1 cellular context compared by ENCODE assay signal in the genomic region with DNA sequence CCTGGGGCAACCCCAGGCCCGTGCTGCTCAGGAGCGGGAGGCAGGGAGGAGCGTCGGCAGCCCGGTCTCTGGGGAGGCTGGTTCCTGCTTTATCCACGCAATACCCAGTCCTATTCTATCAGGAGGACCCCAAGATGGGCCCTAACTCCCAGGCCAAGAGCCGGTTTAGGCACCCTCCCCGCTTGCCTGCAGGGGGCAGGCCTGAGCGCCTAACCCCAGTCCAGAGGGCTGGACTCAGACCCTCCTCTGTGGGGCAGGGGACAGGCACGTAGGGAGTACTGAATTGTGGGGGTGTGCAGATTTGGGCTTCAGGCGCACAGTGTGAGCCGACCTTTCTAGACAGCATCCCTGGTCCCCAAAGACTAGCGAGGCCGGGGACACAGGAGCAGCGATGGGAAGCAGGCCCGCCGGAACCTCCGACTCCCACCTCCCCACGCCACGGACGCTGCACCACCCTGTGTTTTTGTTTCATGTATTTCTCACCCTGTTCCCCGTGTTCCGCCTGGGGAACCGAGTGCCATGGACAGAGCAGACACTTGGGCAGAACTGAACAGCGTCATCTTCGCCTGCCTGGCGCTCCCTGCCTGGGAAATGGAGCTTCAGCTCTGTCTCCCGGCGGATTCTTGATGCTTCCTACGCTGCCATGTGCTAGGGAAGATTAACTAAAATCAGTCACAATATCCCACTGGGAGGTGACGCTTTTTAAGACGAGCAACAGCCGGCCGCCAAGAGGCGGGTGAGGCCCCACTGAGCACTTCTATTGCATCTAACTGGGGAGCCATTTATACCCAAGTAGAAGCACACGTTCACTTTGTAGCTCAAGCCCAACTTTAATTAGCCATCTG.
TF ChIP-seq lines count a peak whose summit lies in the region.

No MANE protein-coding gene starts in this region.

TF ChIP-seq in HepG2, 621 proteins besides CTCF, POLR2A, EP300 and RAD21 (continues in another document):
- 0 out of 2 replicates have a peak, but pooled peaks have one; percentile 46 for TF ChIP-seq ZBTB38 (CRISPR knock-in tag; IDR thresholded peaks at IDR 0.05)
- TF ChIP-seq, protein P1, sequence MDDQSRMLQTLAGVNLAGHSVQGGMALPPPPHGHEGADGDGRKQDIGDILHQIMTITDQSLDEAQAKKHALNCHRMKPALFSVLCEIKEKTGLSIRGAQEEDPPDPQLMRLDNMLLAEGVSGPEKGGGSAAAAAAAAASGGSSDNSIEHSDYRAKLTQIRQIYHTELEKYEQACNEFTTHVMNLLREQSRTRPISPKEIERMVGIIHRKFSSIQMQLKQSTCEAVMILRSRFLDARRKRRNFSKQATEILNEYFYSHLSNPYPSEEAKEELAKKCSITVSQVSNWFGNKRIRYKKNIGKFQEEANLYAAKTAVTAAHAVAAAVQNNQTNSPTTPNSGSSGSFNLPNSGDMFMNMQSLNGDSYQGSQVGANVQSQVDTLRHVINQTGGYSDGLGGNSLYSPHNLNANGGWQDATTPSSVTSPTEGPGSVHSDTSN (CRISPR knock-in tag; IDR thresholded peaks at IDR 0.05; ENCODE audit: borderline replicate concordance) = no peak
- no peak for TF ChIP-seq ZNF430 (CRISPR knock-in tag; IDR thresholded peaks at IDR 0.05)
- peak; percentile 20; the same call in 1 of the 2 replicates for TF ChIP-seq SMC3 (IDR thresholded peaks at IDR 0.05; ENCODE audit: low read length)
- TF ChIP-seq, protein P2, sequence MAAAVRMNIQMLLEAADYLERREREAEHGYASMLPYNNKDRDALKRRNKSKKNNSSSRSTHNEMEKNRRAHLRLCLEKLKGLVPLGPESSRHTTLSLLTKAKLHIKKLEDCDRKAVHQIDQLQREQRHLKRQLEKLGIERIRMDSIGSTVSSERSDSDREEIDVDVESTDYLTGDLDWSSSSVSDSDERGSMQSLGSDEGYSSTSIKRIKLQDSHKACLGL (CRISPR knock-in tag; IDR thresholded peaks at IDR 0.05) = peak; percentile 31; the same call in 1 of the 2 replicates
- no peak for TF ChIP-seq ZNF670 (CRISPR knock-in tag; IDR thresholded peaks at IDR 0.05; ENCODE audit: borderline replicate concordance)
- 0 out of 2 replicates have a peak, but pooled peaks have one; percentile 20 for TF ChIP-seq DPF2 (CRISPR knock-in tag; IDR thresholded peaks at IDR 0.05; ENCODE audit: borderline replicate concordance, low read depth)
- TF ChIP-seq AKAP8 (CRISPR knock-in tag; IDR thresholded peaks at IDR 0.05) = peak; percentile 37; the same call in 1 of the 2 replicates
- no peak for TF ChIP-seq ZNF337 (CRISPR knock-in tag; IDR thresholded peaks at IDR 0.05; ENCODE audit: borderline replicate concordance, low read depth)
- TF ChIP-seq, protein P3, sequence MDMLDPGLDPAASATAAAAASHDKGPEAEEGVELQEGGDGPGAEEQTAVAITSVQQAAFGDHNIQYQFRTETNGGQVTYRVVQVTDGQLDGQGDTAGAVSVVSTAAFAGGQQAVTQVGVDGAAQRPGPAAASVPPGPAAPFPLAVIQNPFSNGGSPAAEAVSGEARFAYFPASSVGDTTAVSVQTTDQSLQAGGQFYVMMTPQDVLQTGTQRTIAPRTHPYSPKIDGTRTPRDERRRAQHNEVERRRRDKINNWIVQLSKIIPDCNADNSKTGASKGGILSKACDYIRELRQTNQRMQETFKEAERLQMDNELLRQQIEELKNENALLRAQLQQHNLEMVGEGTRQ (IDR thresholded peaks at IDR 0.05; ENCODE audit: low read depth, low read length) = no peak
- TF ChIP-seq, protein P3 (CRISPR knock-in tag; IDR thresholded peaks at IDR 0.05; ENCODE audit: borderline replicate concordance) = no peak
- TF ChIP-seq SP140L (CRISPR knock-in tag; IDR thresholded peaks at IDR 0.05; ENCODE audit: borderline replicate concordance) = no peak
- TF ChIP-seq, protein P4, sequence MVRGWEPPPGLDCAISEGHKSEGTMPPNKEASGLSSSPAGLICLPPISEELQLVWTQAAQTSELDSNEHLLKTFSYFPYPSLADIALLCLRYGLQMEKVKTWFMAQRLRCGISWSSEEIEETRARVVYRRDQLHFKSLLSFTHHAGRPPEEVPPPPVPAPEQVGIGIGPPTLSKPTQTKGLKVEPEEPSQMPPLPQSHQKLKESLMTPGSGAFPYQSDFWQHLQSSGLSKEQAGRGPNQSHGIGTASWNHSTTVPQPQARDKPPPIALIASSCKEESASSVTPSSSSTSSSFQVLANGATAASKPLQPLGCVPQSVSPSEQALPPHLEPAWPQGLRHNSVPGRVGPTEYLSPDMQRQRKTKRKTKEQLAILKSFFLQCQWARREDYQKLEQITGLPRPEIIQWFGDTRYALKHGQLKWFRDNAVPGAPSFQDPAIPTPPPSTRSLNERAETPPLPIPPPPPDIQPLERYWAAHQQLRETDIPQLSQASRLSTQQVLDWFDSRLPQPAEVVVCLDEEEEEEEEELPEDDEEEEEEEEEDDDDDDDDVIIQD (CRISPR knock-in tag; IDR thresholded peaks at IDR 0.05; ENCODE audit: low read depth) = no peak
- TF ChIP-seq ZNF460 (CRISPR knock-in tag; IDR thresholded peaks at IDR 0.05; ENCODE audit: borderline replicate concordance) = no peak
- no peak for TF ChIP-seq CHD2 (IDR thresholded peaks at IDR 0.05; ENCODE audit: low read depth, low read length)
- peak; percentile 79 for TF ChIP-seq STAG1 (CRISPR knock-in tag; IDR thresholded peaks at IDR 0.05)
- TF ChIP-seq FOXC1 (CRISPR knock-in tag; IDR thresholded peaks at IDR 0.05; ENCODE audit: borderline replicate concordance) = 0 out of 2 replicates have a peak, but pooled peaks have one; percentile 21
- no peak for TF ChIP-seq ZNF441 (CRISPR knock-in tag; IDR thresholded peaks at IDR 0.05; ENCODE audit: borderline replicate concordance)
- peak; percentile 21; the same call in 1 of the 2 replicates for TF ChIP-seq SALL1 (CRISPR knock-in tag; IDR thresholded peaks at IDR 0.05)
- peak; percentile 65 for TF ChIP-seq XRCC5 (optimal IDR thresholded peaks at IDR 0.05; ENCODE audit: low read length)
- peak; percentile 46 for TF ChIP-seq ZNF883 (CRISPR knock-in tag; IDR thresholded peaks at IDR 0.05; ENCODE audit: not compliant biosample characterization)
- TF ChIP-seq ZFYVE20 (CRISPR knock-in tag; IDR thresholded peaks at IDR 0.05; ENCODE audit: borderline replicate concordance, low read depth) = no peak
- TF ChIP-seq MLLT10 (CRISPR knock-in tag; IDR thresholded peaks at IDR 0.05) = no peak
- TF ChIP-seq HNRNPLL (IDR thresholded peaks at IDR 0.05; ENCODE audit: low read depth, low read length, poor library complexity, severe bottlenecking) = peak; percentile 21
- TF ChIP-seq RARA (CRISPR knock-in tag; IDR thresholded peaks at IDR 0.05) = no peak
- TF ChIP-seq KMT2B (CRISPR knock-in tag; IDR thresholded peaks at IDR 0.05) = no peak
- no peak for TF ChIP-seq ZNF75D (CRISPR knock-in tag; IDR thresholded peaks at IDR 0.05; ENCODE audit: borderline replicate concordance)
- TF ChIP-seq, protein P5, sequence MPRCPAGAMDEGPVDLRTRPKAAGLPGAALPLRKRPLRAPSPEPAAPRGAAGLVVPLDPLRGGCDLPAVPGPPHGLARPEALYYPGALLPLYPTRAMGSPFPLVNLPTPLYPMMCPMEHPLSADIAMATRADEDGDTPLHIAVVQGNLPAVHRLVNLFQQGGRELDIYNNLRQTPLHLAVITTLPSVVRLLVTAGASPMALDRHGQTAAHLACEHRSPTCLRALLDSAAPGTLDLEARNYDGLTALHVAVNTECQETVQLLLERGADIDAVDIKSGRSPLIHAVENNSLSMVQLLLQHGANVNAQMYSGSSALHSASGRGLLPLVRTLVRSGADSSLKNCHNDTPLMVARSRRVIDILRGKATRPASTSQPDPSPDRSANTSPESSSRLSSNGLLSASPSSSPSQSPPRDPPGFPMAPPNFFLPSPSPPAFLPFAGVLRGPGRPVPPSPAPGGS (CRISPR knock-in tag; IDR thresholded peaks at IDR 0.05) = 0 out of 2 replicates have a peak, but pooled peaks have one; percentile 46
- TF ChIP-seq IKZF4 (CRISPR knock-in tag; IDR thresholded peaks at IDR 0.05; ENCODE audit: borderline replicate concordance, low read depth, not compliant biosample characterization) = no peak
- TF ChIP-seq ZNF549 (CRISPR knock-in tag; IDR thresholded peaks at IDR 0.05) = no peak
- no peak for TF ChIP-seq SUZ12 (IDR thresholded peaks at IDR 0.05; ENCODE audit: low read depth, low read length)
- no peak for TF ChIP-seq POLR2AphosphoS5 (IDR thresholded peaks at IDR 0.05; ENCODE audit: low read depth, low read length)
- no peak for TF ChIP-seq MXD4 (CRISPR knock-in tag; IDR thresholded peaks at IDR 0.05)
- no peak for TF ChIP-seq PTBP1 (IDR thresholded peaks at IDR 0.05; ENCODE audit: low read depth, low read length, poor library complexity, severe bottlenecking)
- TF ChIP-seq, protein P6, sequence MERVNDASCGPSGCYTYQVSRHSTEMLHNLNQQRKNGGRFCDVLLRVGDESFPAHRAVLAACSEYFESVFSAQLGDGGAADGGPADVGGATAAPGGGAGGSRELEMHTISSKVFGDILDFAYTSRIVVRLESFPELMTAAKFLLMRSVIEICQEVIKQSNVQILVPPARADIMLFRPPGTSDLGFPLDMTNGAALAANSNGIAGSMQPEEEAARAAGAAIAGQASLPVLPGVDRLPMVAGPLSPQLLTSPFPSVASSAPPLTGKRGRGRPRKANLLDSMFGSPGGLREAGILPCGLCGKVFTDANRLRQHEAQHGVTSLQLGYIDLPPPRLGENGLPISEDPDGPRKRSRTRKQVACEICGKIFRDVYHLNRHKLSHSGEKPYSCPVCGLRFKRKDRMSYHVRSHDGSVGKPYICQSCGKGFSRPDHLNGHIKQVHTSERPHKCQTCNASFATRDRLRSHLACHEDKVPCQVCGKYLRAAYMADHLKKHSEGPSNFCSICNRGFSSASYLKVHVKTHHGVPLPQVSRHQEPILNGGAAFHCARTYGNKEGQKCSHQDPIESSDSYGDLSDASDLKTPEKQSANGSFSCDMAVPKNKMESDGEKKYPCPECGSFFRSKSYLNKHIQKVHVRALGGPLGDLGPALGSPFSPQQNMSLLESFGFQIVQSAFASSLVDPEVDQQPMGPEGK (CRISPR knock-in tag; IDR thresholded peaks at IDR 0.05) = 0 out of 2 replicates have a peak, but pooled peaks have one; percentile 10
- TF ChIP-seq BRD4 (CRISPR knock-in tag; IDR thresholded peaks at IDR 0.05) = no peak
- no peak for TF ChIP-seq SCMH1 (CRISPR knock-in tag; IDR thresholded peaks at IDR 0.05; ENCODE audit: borderline replicate concordance)
- TF ChIP-seq, protein P7, sequence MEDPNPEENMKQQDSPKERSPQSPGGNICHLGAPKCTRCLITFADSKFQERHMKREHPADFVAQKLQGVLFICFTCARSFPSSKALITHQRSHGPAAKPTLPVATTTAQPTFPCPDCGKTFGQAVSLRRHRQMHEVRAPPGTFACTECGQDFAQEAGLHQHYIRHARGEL (CRISPR knock-in tag; IDR thresholded peaks at IDR 0.05) = no peak
- TF ChIP-seq, protein P8, sequence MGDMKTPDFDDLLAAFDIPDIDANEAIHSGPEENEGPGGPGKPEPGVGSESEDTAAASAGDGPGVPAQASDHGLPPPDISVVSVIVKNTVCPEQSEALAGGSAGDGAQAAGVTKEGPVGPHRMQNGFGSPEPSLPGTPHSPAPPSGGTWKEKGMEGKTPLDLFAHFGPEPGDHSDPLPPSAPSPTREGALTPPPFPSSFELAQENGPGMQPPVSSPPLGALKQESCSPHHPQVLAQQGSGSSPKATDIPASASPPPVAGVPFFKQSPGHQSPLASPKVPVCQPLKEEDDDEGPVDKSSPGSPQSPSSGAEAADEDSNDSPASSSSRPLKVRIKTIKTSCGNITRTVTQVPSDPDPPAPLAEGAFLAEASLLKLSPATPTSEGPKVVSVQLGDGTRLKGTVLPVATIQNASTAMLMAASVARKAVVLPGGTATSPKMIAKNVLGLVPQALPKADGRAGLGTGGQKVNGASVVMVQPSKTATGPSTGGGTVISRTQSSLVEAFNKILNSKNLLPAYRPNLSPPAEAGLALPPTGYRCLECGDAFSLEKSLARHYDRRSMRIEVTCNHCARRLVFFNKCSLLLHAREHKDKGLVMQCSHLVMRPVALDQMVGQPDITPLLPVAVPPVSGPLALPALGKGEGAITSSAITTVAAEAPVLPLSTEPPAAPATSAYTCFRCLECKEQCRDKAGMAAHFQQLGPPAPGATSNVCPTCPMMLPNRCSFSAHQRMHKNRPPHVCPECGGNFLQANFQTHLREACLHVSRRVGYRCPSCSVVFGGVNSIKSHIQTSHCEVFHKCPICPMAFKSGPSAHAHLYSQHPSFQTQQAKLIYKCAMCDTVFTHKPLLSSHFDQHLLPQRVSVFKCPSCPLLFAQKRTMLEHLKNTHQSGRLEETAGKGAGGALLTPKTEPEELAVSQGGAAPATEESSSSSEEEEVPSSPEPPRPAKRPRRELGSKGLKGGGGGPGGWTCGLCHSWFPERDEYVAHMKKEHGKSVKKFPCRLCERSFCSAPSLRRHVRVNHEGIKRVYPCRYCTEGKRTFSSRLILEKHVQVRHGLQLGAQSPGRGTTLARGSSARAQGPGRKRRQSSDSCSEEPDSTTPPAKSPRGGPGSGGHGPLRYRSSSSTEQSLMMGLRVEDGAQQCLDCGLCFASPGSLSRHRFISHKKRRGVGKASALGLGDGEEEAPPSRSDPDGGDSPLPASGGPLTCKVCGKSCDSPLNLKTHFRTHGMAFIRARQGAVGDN (CRISPR knock-in tag; IDR thresholded peaks at IDR 0.05) = peak; percentile 52
- TF ChIP-seq NCOA1 (CRISPR knock-in tag; IDR thresholded peaks at IDR 0.05) = no peak
